8 cellular contexts compared by ENCODE assay signal in the genomic region with DNA sequence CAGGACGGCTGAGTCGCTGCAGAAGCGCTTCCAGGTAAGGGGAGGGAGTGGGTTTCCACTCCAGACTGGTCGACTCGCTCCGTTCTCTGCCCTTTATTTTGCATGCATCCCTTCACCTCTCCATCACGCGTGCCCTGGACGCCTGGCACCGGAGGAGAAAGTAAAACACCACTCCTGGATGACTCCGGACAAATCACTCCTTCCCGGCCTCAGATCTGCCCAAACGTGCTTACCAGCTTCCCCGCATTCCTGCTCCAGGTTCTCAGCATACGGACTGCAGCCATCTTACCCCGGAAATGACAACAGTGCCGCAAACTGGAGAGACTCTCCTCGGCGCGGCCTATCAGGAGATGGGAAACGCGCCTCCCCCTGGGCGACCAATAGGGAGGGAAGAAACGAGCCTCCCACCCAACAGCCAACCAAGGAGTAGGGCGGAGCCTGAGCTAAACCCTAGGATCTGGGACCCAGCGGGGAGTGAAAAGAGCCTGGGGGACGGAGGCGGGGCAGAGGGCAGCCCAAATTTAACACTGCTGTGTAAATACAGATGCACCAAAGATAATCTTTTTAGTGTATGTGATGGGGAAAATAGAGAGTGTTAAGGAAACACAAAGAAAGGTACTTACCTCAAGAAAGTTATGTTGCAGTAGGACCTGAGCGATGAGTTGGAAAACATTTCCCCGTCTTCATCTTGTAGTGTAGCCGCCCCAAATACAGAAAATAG. TPM values are rescaled to one million over a fixed set of nuclear protein-coding genes. Genes with fewer than 3 reads are reported as not detected.
DNase-seq lines count a peak whose midpoint lies in the region; ATAC-seq, FAIRE-seq and TF ChIP-seq lines count a peak whose summit lies in the region.

Gene DBT, minus strand, starts transcription at position 298 of the 721 bp plus-strand sequence. Its CDS starts 14 bp downstream, at position 284.

- intact Hi-C loops in body of pancreas (cut with DNase I) (no loop called here), gastrocnemius medialis (cut with DNase I; ENCODE audit: low total_unique reads) (loop anchor here (1.0 to 5.0 kb wide), 4 partner anchors 17 to 212 kb away; partner anchors contain the start of genes CDC14A, RTCA, SASS6 and TRMT13)

- H3K27ac ChIP-seq in body of pancreas (peak within 1 kb of the TSS; percentile 85 to 95 (median 88)), iPS DF 6.9 (ENCODE audit: low read length) (no peak within 1 kb of the TSS), gastrocnemius medialis (peak within 1 kb of the TSS; percentile 88 to 95 (median 90))

- H3K4me1 ChIP-seq in body of pancreas (peaks cover 36% of the 10 kb centered on the region), iPS DF 6.9 (ENCODE audit: control insufficient read depth, insufficient read depth, low read length) (no peaks in the 10 kb centered on the region), gastrocnemius medialis (peaks cover 8 to 11% of the 10 kb centered on the region in 2 donors)

- ATAC-seq in HG03064 (IDR thresholded peaks at IDR 0.05; ENCODE audit: low read depth, unreplicated experiment) (peak; percentile 100), body of pancreas (peak; percentile 100), gastrocnemius medialis (peak; percentile 100)

- peak; percentile 91 for TF ChIP-seq POLR2A in GM18526 (IDR thresholded peaks at IDR 0.05; ENCODE audit: extremely low read depth, insufficient read length)
- peak; percentile 91 to 99 (median 96) for TF ChIP-seq POLR2A in body of pancreas (IDR thresholded peaks at IDR 0.05)
- peak; percentile 74 to 84 for TF ChIP-seq POLR2A in gastrocnemius medialis (IDR thresholded peaks at IDR 0.05)

- peak; percentile 95 for FAIRE-seq in TTC549 (lab: Jason Lieb, UNC)

- TF ChIP-seq CTCF in body of pancreas (IDR thresholded peaks at IDR 0.05) (peak in 1 of 7 experiments; percentile 6), gastrocnemius medialis (IDR thresholded peaks at IDR 0.05 in 4 of 5, conservative IDR thresholded peaks at IDR 0.05 in 1 of 5) (no peak)

- H3K9me3 ChIP-seq in body of pancreas (no peaks in the 10 kb centered on the region), iPS DF 6.9 (ENCODE audit: control insufficient read depth, insufficient read depth, low read length) (no peaks in the 10 kb centered on the region), gastrocnemius medialis (no peaks in the 10 kb centered on the region)

- DNase-seq in A172 (ENCODE audit: low spot score) (peak; percentile 94), NCI-H2107 treated with DMSO at 0.1 percent for 48 hours (lab: John Stamatoyannopoulos, UW; ENCODE audit: unreplicated experiment) (peak; percentile 98), body of pancreas (peak; percentile 95 to 97 (median 96)), iPS DF 6.9 (ENCODE audit: low read depth, low spot score) (peak; percentile 94), gastrocnemius medialis (peak; percentile 96 to 97)

- H3K4me3 ChIP-seq in body of pancreas (peak within 1 kb of the TSS; percentile 46 to 91), iPS DF 6.9 (ENCODE audit: low read length) (peak within 1 kb of the TSS; percentile 96), gastrocnemius medialis (peak within 1 kb of the TSS; percentile 79 to 96 (median 88))

- H3K36me3 ChIP-seq in body of pancreas (replicated peaks in 1 of 2; ENCODE audit: insufficient read depth in 1 of 2, low read depth in 2 of 2) = no peaks in the 10 kb centered on the region
- no peaks in the 10 kb centered on the region for H3K36me3 ChIP-seq in iPS DF 6.9 (ENCODE audit: control insufficient read depth, insufficient read depth, low read length)
- H3K36me3 ChIP-seq in gastrocnemius medialis = peaks cover 0 to 5% of the 10 kb centered on the region in 2 donors

- in situ Hi-C loops in gastrocnemius medialis (cut with MboI; ENCODE audit: low sequenced_read_pairs in 4 of 4) = loop anchor here in 2 of 4 donors (10.0 kb wide), 2 partner anchors 115 to 205 kb away; partner anchors contain the start of genes SASS6 (in 1 of the 2) and TRMT13 (in 1 of the 2)

- H3K27me3 ChIP-seq in body of pancreas (no peaks in the 10 kb centered on the region), iPS DF 6.9 (ENCODE audit: control insufficient read depth, insufficient read depth, low read length) (no peaks in the 10 kb centered on the region), gastrocnemius medialis (no peaks in the 10 kb centered on the region)

- WGBS in body of pancreas, 2 donors = 0% methylated on average over 25 to 31 of the region's 31 CpGs
- WGBS in iPS DF 6.9 (ENCODE audit: insufficient coverage, insufficient read length) = no CpG with 5 or more reads among the region's 31 CpGs

RNA-seq across cellular contexts. Expression of gene DBT, which starts in this region (rescaled TPM):
- 3.2 and 3.6 TPM in 2 replicates for total RNA-seq in A172 (2014; rRNA removed; shearing (Covaris generic))
- total RNA-seq in body of pancreas = 1 to 10 TPM; 5.2 to 6.3 TPM
- 10 to 100 TPM in 1 of 4 donors, 1 to 10 TPM in 3; 7.6 to 11.3 (median 9.6) TPM for total RNA-seq in gastrocnemius medialis
